8 cellular contexts compared by ENCODE assay signal in genomic region chr2:230602562-230603230, GRCh38.
A peak's percentile ranks its signal among the peaks of the same experiment; 100 is the strongest.
DNase-seq lines count a peak whose midpoint lies in the region; TF ChIP-seq lines count a peak whose summit lies in the region.

No MANE protein-coding gene starts in this region.

- no peak overlapping the region for H3K27ac ChIP-seq in osteoblast (ENCODE audit: low read depth, low read length)

- no peaks in the 10 kb centered on the region for H3K27me3 Mint-ChIP-seq in activated naive CD4-positive, alpha-beta T cell treated with anti-CD3 and anti-CD28 coated beads for 36 hours (ENCODE audit: low read depth)
- peaks cover 42% of the 10 kb centered on the region for H3K27me3 Mint-ChIP-seq in osteocyte (ENCODE audit: unreplicated experiment)

- peak; percentile 62 for DNase-seq in activated gamma-delta T cell treated with Interleukin-2 at 50 U/mL for 16 hours
- DNase-seq in activated gamma-delta T cell (lab: John Stamatoyannopoulos, UW): no peak
- DNase-seq in Kasumi-1 (lab: John Stamatoyannopoulos, UW): peak; percentile 5 to 30
- peak; percentile 76 for DNase-seq in activated naive CD4-positive, alpha-beta T cell treated with anti-CD3 and anti-CD28 coated beads for 36 hours
- peak; percentile 29 to 31 for DNase-seq in stimulated activated CD8-positive, alpha-beta memory T cell treated with anti-CD3 and anti-CD28 coated beads, Interleukin-15, amount 100 ng/mL, for 48 hours (ENCODE audit: low read depth in 2 of 2)
- DNase-seq in osteocyte (ENCODE audit: extremely low spot score, unreplicated experiment): no peak
- no peak for DNase-seq in HCEC 1CT
- DNase-seq in osteoblast (ENCODE audit: insufficient read length, low spot score, missing footprints): no peak

- intact Hi-C loops in activated naive CD4-positive, alpha-beta T cell treated with anti-CD3 and anti-CD28 coated beads for 36 hours (cut with micrococcal nuclease): loop anchor here (1.0 to 5.0 kb wide), 4 partner anchors 19 to 382 kb away; partner anchors contain the start of gene SP100

- peak overlapping the region; percentile 8 for H3K4me3 Mint-ChIP-seq in activated naive CD4-positive, alpha-beta T cell treated with anti-CD3 and anti-CD28 coated beads for 36 hours
- no peak overlapping the region for H3K4me3 Mint-ChIP-seq in osteocyte (ENCODE audit: unreplicated experiment)

- peaks cover 11% of the 10 kb centered on the region for H3K36me3 Mint-ChIP-seq in activated naive CD4-positive, alpha-beta T cell treated with anti-CD3 and anti-CD28 coated beads for 36 hours (ENCODE audit: low read depth)
- no peaks in the 10 kb centered on the region for H3K36me3 Mint-ChIP-seq in osteocyte (ENCODE audit: unreplicated experiment)

- H3K79me2 ChIP-seq in osteoblast (ENCODE audit: insufficient read depth, low read length): no peaks in the 10 kb centered on the region

- H3K27ac Mint-ChIP-seq in activated naive CD4-positive, alpha-beta T cell treated with anti-CD3 and anti-CD28 coated beads for 36 hours: peak overlapping the region; percentile 89
- no peak overlapping the region for H3K27ac Mint-ChIP-seq in osteocyte (ENCODE audit: unreplicated experiment)

- no peaks in the 10 kb centered on the region for H3K9me3 ChIP-seq in osteoblast (ENCODE audit: low read depth, low read length)

- H3K4me1 ChIP-seq in osteoblast (ENCODE audit: insufficient read depth, low read length): no peaks in the 10 kb centered on the region

- H3K4me3 ChIP-seq in osteoblast (ENCODE audit: insufficient read depth, low read length): no peak overlapping the region

- H2AFZ ChIP-seq in osteoblast (ENCODE audit: low read length): no peak overlapping the region

- no peaks in the 10 kb centered on the region for H4K20me1 ChIP-seq in osteoblast (ENCODE audit: insufficient read depth, low read length)

- no peaks in the 10 kb centered on the region for H3K36me3 ChIP-seq in osteoblast (ENCODE audit: insufficient read depth, low read length)

- peaks cover 27% of the 10 kb centered on the region for H3K9me3 Mint-ChIP-seq in activated naive CD4-positive, alpha-beta T cell treated with anti-CD3 and anti-CD28 coated beads for 36 hours
- peaks cover 13% of the 10 kb centered on the region for H3K9me3 Mint-ChIP-seq in osteocyte (ENCODE audit: unreplicated experiment)

- no peak overlapping the region for H3K4me2 ChIP-seq in osteoblast (ENCODE audit: insufficient read depth, low read length)

- no peaks in the 10 kb centered on the region for H3K27me3 ChIP-seq in osteoblast (ENCODE audit: insufficient read depth, low read length)

- CTCF ChIA-PET in activated naive CD4-positive, alpha-beta T cell treated with anti-CD3 and anti-CD28 coated beads for 36 hours (lab: Charles Lee): interaction anchor here (0.6 to 1.1 kb wide), 4 partner anchors 76 to 619 kb away, joined by 3 read pairs; partner anchors contain the start of gene SP100

- peaks cover 38% of the 10 kb centered on the region for H3K4me1 Mint-ChIP-seq in activated naive CD4-positive, alpha-beta T cell treated with anti-CD3 and anti-CD28 coated beads for 36 hours (ENCODE audit: low read depth)
- H3K4me1 Mint-ChIP-seq in osteocyte (ENCODE audit: unreplicated experiment): no peaks in the 10 kb centered on the region

- no peak for TF ChIP-seq CTCF in osteocyte (IDR thresholded peaks at IDR 0.05)
- TF ChIP-seq CTCF in osteoblast (IDR thresholded peaks at IDR 0.05; ENCODE audit: extremely low read depth, low read depth, low read length): no peak

Comparison
In these comparisons a context has a peak if more than half of its experiments do, and no peak if none do; other contexts are left out.
1. DNase-seq: peak in activated gamma-delta T cell treated with Interleukin-2 at 50 U/mL for 16 hours (single experiment), Kasumi-1 (2 of 2), activated naive CD4-positive, alpha-beta T cell treated with anti-CD3 and anti-CD28 coated beads for 36 hours (single experiment) and stimulated activated CD8-positive, alpha-beta memory T cell treated with anti-CD3 and anti-CD28 coated beads, Interleukin-15, amount 100 ng/mL, for 48 hours (2 of 2); none in activated gamma-delta T cell (single experiment), osteocyte (single experiment), HCEC 1CT (single experiment) and osteoblast (single experiment).